ENCODE assay signal across 8 cellular contexts in the genomic region with DNA sequence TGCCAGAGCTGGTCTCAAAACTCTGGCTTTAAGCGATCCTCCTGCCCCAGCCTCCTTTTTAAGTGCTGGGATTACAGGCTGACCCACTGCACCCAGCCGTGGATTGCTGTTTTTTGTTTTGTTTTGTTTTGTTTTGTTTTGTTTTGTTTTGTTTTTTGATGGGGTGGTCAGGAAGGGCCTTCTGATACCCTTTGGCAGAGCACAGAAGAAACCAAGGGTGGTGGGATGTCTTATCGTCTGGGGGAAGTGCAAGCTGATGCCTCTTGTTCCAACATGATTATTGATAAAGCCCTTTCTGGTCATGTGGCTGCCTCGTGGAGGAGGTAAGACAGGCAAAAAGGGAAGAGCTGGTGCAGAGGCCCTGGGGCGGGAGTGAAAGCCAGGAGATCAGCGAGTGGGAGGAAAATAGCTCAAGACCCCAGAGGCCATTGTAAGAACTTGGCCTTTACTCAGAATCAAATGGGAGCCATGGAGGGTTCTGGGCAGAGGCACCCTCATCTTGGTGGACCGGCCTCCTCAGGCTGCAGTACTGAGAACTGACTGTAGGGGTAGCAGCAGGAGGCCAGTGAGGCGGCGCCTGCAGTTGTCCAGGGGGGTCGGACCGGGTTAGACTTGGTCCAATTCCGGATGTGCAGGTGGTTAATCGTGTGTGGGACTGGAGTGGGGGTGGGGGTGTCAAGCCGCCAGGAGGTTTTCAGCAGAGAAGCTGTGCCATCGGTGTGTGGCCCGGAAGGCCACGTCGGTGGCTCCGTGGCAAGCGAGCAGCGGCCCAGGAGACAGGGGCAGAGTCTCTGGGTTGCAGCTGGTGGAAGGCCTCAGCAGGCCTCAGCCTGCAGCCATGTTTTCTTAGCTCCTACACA.
DNase-seq lines count a peak whose midpoint lies in the region; ATAC-seq lines count a peak whose summit lies in the region.

No MANE protein-coding gene starts in this region.

- ATAC-seq in activated naive CD8-positive, alpha-beta T cell treated with anti-CD3 and anti-CD28 coated beads, Interleukin-2, amount 10 ng/mL, durations not matched to agents 7 days and 5 days (ENCODE audit: low read depth) = peak; percentile 25
- ATAC-seq in GM18858 (IDR thresholded peaks at IDR 0.05; ENCODE audit: unreplicated experiment) (no peak), HG03432 (IDR thresholded peaks at IDR 0.05; ENCODE audit: unreplicated experiment) (no peak)

- POLR2A ChIA-PET in activated naive CD8-positive, alpha-beta T cell treated with anti-CD3 and anti-CD28 coated beads, Interleukin-2, amount 10 ng/mL, durations not matched to agents 7 days and 5 days (lab: Charles Lee) = interaction anchor here (0.5 to 0.6 kb wide), 2 partner anchors 12 to 82 kb away, joined by 3 read pairs; no protein-coding TSS in a partner anchor

- H3K4me3 Mint-ChIP-seq in activated naive CD8-positive, alpha-beta T cell treated with anti-CD3 and anti-CD28 coated beads, Interleukin-2, amount 10 ng/mL, durations not matched to agents 7 days and 5 days = no peak overlapping the region

- no peaks in the 10 kb centered on the region for H3K4me1 Mint-ChIP-seq in activated naive CD8-positive, alpha-beta T cell treated with anti-CD3 and anti-CD28 coated beads, Interleukin-2, amount 10 ng/mL, durations not matched to agents 7 days and 5 days

- peaks cover 2% of the 10 kb centered on the region for H3K27me3 Mint-ChIP-seq in activated naive CD8-positive, alpha-beta T cell treated with anti-CD3 and anti-CD28 coated beads, Interleukin-2, amount 10 ng/mL, durations not matched to agents 7 days and 5 days

- peak; percentile 55 for DNase-seq in AG20443 (ENCODE audit: low spot score)
- peak; percentile 82 for DNase-seq in HuH-7 (ENCODE audit: low spot score)
- DNase-seq in activated naive CD8-positive, alpha-beta T cell treated with anti-CD3 and anti-CD28 coated beads, Interleukin-2, amount 10 ng/mL, durations not matched to agents 7 days and 5 days = no peak
- peak; percentile 14 to 18 for DNase-seq in lung microvascular endothelial cell (ENCODE audit: low read depth in 2 of 2)
- DNase-seq in putamen (ENCODE audit: low spot score) = no peak
- DNase-seq in NCI-H2196 treated with DMSO at 0.1 percent for 48 hours (lab: John Stamatoyannopoulos, UW; ENCODE audit: unreplicated experiment) = no peak

- H3K9me3 Mint-ChIP-seq in activated naive CD8-positive, alpha-beta T cell treated with anti-CD3 and anti-CD28 coated beads, Interleukin-2, amount 10 ng/mL, durations not matched to agents 7 days and 5 days = no peaks in the 10 kb centered on the region

- no peaks in the 10 kb centered on the region for H3K36me3 Mint-ChIP-seq in activated naive CD8-positive, alpha-beta T cell treated with anti-CD3 and anti-CD28 coated beads, Interleukin-2, amount 10 ng/mL, durations not matched to agents 7 days and 5 days

- no peak overlapping the region for H3K27ac Mint-ChIP-seq in activated naive CD8-positive, alpha-beta T cell treated with anti-CD3 and anti-CD28 coated beads, Interleukin-2, amount 10 ng/mL, durations not matched to agents 7 days and 5 days

Comparison
In these comparisons a context has a peak if more than half of its experiments do, and no peak if none do; other contexts are left out.
1. DNase-seq: peak in AG20443 (single experiment), HuH-7 (single experiment) and lung microvascular endothelial cell (2 of 2); none in activated naive CD8-positive, alpha-beta T cell treated with anti-CD3 and anti-CD28 coated beads, Interleukin-2, amount 10 ng/mL, durations not matched to agents 7 days and 5 days (single experiment), putamen (single experiment) and NCI-H2196 treated with DMSO at 0.1 percent for 48 hours (single experiment).